In the genomic region with DNA sequence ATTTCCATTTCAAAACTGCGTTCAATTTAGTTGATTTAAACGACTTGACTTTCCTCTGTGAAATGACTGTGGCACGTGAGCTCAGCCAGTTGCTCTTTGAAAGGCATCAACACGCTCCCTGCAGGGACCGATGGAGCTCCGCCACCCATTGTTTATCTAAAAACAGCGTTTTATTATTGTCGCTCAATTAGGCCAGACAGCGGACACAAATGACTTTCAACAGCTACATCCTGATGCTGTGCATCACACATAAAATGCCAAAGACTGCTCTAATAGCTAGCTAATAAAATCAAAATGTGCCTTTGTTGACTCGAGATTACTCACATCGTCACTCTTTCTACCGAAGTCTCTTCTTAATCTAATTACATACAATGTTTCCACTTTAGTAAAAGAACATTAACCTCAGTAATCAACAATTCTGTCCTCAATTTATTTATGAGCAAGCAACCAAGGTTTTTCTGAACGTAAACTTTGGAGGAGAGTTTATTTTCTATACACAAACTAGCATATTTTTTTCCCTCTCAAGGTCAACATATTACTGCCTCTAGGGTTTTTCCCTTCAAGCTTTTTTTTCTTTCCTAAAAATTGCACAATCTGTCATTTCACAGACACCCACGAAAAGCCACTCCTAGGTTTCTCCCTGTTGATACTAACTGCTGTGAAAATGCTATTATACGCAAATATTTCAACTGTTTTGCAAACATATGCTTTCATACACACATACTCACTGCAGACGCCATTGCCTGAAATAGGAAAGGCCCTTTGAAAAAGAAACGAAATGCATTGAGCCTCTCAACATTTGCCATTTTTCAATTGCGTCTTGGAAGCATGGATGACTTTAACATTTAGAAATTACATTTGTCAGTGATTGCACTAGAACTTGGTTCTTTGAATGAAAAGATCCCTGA, we compare ENCODE assay signal across 11 cellular contexts.
A peak's percentile ranks its signal among the peaks of the same experiment; 100 is the strongest.
DNase-seq lines count a peak whose midpoint lies in the region; ATAC-seq and TF ChIP-seq lines count a peak whose summit lies in the region.
"Had no signal": no experiment of that assay in that cellular context is flagged by ENCODE, and none has a peak within 500 bp of the region (broad histone marks: within the 10 kb centered on the region; RNA-seq: fewer than 3 reads in every experiment).

No MANE protein-coding gene starts in this region.

- no TSS peak for BruUV-seq in A673 (replicated peaks; lab: Mats Ljungman, UMichigan)

- DNase-seq in A673 (ENCODE audit: low spot score) (peak; percentile 87), EH (ENCODE audit: low read depth) (peak; percentile 28), NCI-H460 (ENCODE audit: extremely low read depth, low read depth) (peak; percentile 24), globus pallidus (ENCODE audit: low spot score) (peak; percentile 59), dedifferentiated amniotic fluid mesenchymal stem cell (ENCODE audit: extremely low spot score) (no peak), NCI-H226 (no peak)
- DNase-seq: GOT3; naive thymus-derived CD8-positive, alpha-beta T cell had no signal

- peaks cover 21% of the 10 kb centered on the region for H3K4me1 ChIP-seq in A673 (ENCODE audit: insufficient read depth, low read length, poor library complexity, severe bottlenecking)

- CTCF ChIA-PET in A673 (lab: Charles Lee), result interaction anchor here (0.7 kb wide), 1 partner anchor 428 kb away, joined by 3 read pairs; no protein-coding TSS in a partner anchor

- H3K36me3 ChIP-seq in A673 (ENCODE audit: insufficient read depth, low read length, poor library complexity, severe bottlenecking), result no peaks in the 10 kb centered on the region

- H3K9me3 ChIP-seq in A673 (ENCODE audit: low read depth, low read length, poor library complexity, severe bottlenecking), result peaks cover 4% of the 10 kb centered on the region

- no peaks in the 10 kb centered on the region for H3K27me3 ChIP-seq in A673 (replicated peaks; ENCODE audit: insufficient read depth, low read depth, low read length, poor library complexity)

- intact Hi-C loops in A673 (cut with micrococcal nuclease; ENCODE audit: unreplicated experiment), result no loop called here

- H3K27ac ChIP-seq in A673 (ENCODE audit: low read depth, low read length, poor library complexity, severe bottlenecking), result no peak overlapping the region
- H3K27ac ChIP-seq: VCaP had no signal

- ATAC-seq in HG02884 (IDR thresholded peaks at IDR 0.05; ENCODE audit: unreplicated experiment), result no peak
- no peak for ATAC-seq in esophagus mucosa
- ATAC-seq: naive thymus-derived CD8-positive, alpha-beta T cell had no signal

- no peak overlapping the region for H3K4me3 ChIP-seq in A673 (ENCODE audit: low read depth, low read length, poor library complexity, severe bottlenecking)

- POLR2A ChIA-PET in A673 (lab: Charles Lee; ENCODE audit: low non-redundant PET), result interaction anchor here (0.6 kb wide), 1 partner anchor 43 kb away, joined by 3 read pairs; no protein-coding TSS in a partner anchor

- TF ChIP-seq CTCF in A673 (conservative IDR thresholded peaks at IDR 0.05; ENCODE audit: low read depth, low read length), result no peak

Comparison
In these comparisons a context has a peak if more than half of its experiments do, and no peak if none do; other contexts are left out.
1. DNase-seq: peak in A673 (single experiment), EH (single experiment), NCI-H460 (single experiment) and globus pallidus (single experiment); none in dedifferentiated amniotic fluid mesenchymal stem cell (single experiment) and NCI-H226 (single experiment).